ENCODE assay signal across 20 cellular contexts in the genomic region with DNA sequence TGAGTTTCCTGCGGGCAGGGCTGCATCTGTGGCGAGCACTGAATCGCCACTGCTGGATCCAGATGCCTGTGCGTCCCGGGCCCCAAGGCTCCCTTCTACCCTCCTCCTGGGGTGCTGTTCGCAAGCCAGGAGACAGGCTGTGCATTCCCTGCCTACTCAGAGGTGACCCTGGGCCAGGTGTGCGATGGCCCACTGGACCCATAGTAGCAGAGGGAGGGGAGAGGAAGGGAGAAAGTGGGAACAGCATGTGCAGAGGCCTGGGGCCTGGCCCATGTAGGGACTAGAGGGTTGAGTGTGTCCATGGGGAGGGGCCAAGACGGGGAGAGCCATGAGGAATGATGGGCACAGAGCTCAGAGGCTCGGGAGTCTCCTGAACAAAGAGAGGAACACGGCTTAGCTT. TPM values are rescaled to one million over a fixed set of nuclear protein-coding genes. Genes with fewer than 3 reads are reported as not detected.
DNase-seq lines count a peak whose midpoint lies in the region; ATAC-seq and TF ChIP-seq lines count a peak whose summit lies in the region.
"Had no signal": no experiment of that assay in that cellular context is flagged by ENCODE, and none has a peak within 500 bp of the region (broad histone marks: within the 10 kb centered on the region; RNA-seq: fewer than 3 reads in every experiment).

No MANE protein-coding gene starts in this region.

- H3K27ac ChIP-seq in C4-2B (peak overlapping the region; percentile 69), VCaP (peak overlapping the region; percentile 69), neural progenitor cell (peak overlapping the region; percentile 11)

- peaks cover 27% of the 10 kb centered on the region for H3K4me1 Mint-ChIP-seq in glutamatergic neuron (ENCODE audit: low read depth, unreplicated experiment)
- peaks cover 26% of the 10 kb centered on the region for H3K4me1 Mint-ChIP-seq in neural progenitor cell
- H3K4me1 Mint-ChIP-seq in natural killer cell: peaks cover 7 to 10% of the 10 kb centered on the region in 2 donors
- peaks cover 13% of the 10 kb centered on the region for H3K4me1 Mint-ChIP-seq in activated CD4-positive, alpha-beta memory T cell treated with anti-CD3 and anti-CD28 coated beads, Interleukin-2, amount 10 ng/mL, durations not matched to agents 7 days and 5 days

- CTCF ChIA-PET in activated CD4-positive, alpha-beta memory T cell treated with anti-CD3 and anti-CD28 coated beads, Interleukin-2, amount 10 ng/mL, durations not matched to agents 7 days and 5 days (lab: Charles Lee): interaction anchor here (0.6 to 0.7 kb wide), 2 partner anchors 30 to 426 kb away, joined by 3 to 5 read pairs; no protein-coding TSS in a partner anchor

- H3K27me3 ChIP-seq in neural progenitor cell: no peaks in the 10 kb centered on the region

- POLR2A ChIA-PET in activated CD4-positive, alpha-beta memory T cell treated with anti-CD3 and anti-CD28 coated beads, Interleukin-2, amount 10 ng/mL, durations not matched to agents 7 days and 5 days (lab: Charles Lee): no interaction called here

- no peak overlapping the region for H3K4me3 ChIP-seq in neural progenitor cell
- H3K4me3 ChIP-seq: prostate gland had no signal

- H3K4me2 ChIP-seq in neural progenitor cell: no peak overlapping the region

- peaks cover 75% of the 10 kb centered on the region for H3K79me2 ChIP-seq in neural progenitor cell (ENCODE audit: low read depth)

- no peak overlapping the region for H3K9ac ChIP-seq in neural progenitor cell

- peaks cover 50% of the 10 kb centered on the region for H4K20me1 ChIP-seq in neural progenitor cell (ENCODE audit: low read depth)

- peaks cover 13% of the 10 kb centered on the region for H3K9me3 Mint-ChIP-seq in glutamatergic neuron (ENCODE audit: unreplicated experiment)
- peaks cover 7% of the 10 kb centered on the region for H3K9me3 Mint-ChIP-seq in neural progenitor cell
- H3K9me3 Mint-ChIP-seq in natural killer cell: no peaks in the 10 kb centered on the region
- H3K9me3 Mint-ChIP-seq in activated CD4-positive, alpha-beta memory T cell treated with anti-CD3 and anti-CD28 coated beads, Interleukin-2, amount 10 ng/mL, durations not matched to agents 7 days and 5 days: peaks cover 5% of the 10 kb centered on the region
- H3K9me3 Mint-ChIP-seq: activated T-cell treated with anti-CD3 and anti-CD28 coated beads, Interleukin-2, amount 50 U/mL, for 24 hours; central memory CD8-positive, alpha-beta T cell; stimulated activated naive CD8-positive, alpha-beta T cell treated with anti-CD3 and anti-CD28 coated beads, Interleukin-15, Interleukin-2, amounts not matched to agents 100 ng/mL and 50 ng/mL, for 24 hours had no signal

- no peak for TF ChIP-seq CTCF in C4-2B (conservative IDR thresholded peaks at IDR 0.05)
- TF ChIP-seq CTCF in VCaP (conservative IDR thresholded peaks at IDR 0.05): no peak
- no peak for TF ChIP-seq CTCF in glutamatergic neuron (IDR thresholded peaks at IDR 0.05; ENCODE audit: partially characterized antibody, unreplicated experiment)
- no peak for TF ChIP-seq CTCF in neural progenitor cell (IDR thresholded peaks at IDR 0.05)
- TF ChIP-seq CTCF in natural killer cell (IDR thresholded peaks at IDR 0.05): no peak

- H3K9me3 ChIP-seq in neural progenitor cell (ENCODE audit: low read depth): no peaks in the 10 kb centered on the region
- H3K9me3 ChIP-seq: prostate gland had no signal

- no peak for ATAC-seq in natural killer cell
- no peak for ATAC-seq in HG02678 (IDR thresholded peaks at IDR 0.05; ENCODE audit: unreplicated experiment)

- no peaks in the 10 kb centered on the region for H3K36me3 ChIP-seq in neural progenitor cell
- H3K36me3 ChIP-seq: prostate gland had no signal

- H3F3A ChIP-seq in neural progenitor cell (ENCODE audit: low read depth): peaks cover 5% of the 10 kb centered on the region

- H3K4me3 Mint-ChIP-seq in glutamatergic neuron (ENCODE audit: unreplicated experiment) (no peak overlapping the region), neural progenitor cell (no peak overlapping the region), natural killer cell (no peak overlapping the region)
- H3K4me3 Mint-ChIP-seq in activated CD4-positive, alpha-beta memory T cell treated with anti-CD3 and anti-CD28 coated beads, Interleukin-2, amount 10 ng/mL, durations not matched to agents 7 days and 5 days: no peak overlapping the region
- H3K4me3 Mint-ChIP-seq: activated CD4-positive, alpha-beta T cell treated with anti-CD3 and anti-CD28 coated beads, Interleukin-2, amount 10 ng/mL, durations not matched to agents 7 days and 5 days; activated naive CD8-positive, alpha-beta T cell treated with anti-CD3 and anti-CD28 coated beads, Interleukin-2, amount 10 ng/mL, durations not matched to agents 7 days and 5 days; activated T-cell treated with anti-CD3 and anti-CD28 coated beads, Interleukin-2, amount 50 U/mL, for 24 hours; CD8-positive, alpha-beta memory T cell; central memory CD8-positive, alpha-beta T cell; stimulated activated naive CD8-positive, alpha-beta T cell treated with anti-CD3 and anti-CD28 coated beads, Interleukin-15, Interleukin-2, amounts not matched to agents 100 ng/mL and 50 ng/mL, for 24 hours had no signal

- H3K27ac Mint-ChIP-seq in glutamatergic neuron (ENCODE audit: unreplicated experiment) (peak overlapping the region; percentile 33), neural progenitor cell (no peak overlapping the region), natural killer cell (no peak overlapping the region)
- no peak overlapping the region for H3K27ac Mint-ChIP-seq in activated CD4-positive, alpha-beta memory T cell treated with anti-CD3 and anti-CD28 coated beads, Interleukin-2, amount 10 ng/mL, durations not matched to agents 7 days and 5 days
- H3K27ac Mint-ChIP-seq: activated CD4-positive, alpha-beta T cell treated with anti-CD3 and anti-CD28 coated beads, Interleukin-2, amount 10 ng/mL, durations not matched to agents 7 days and 5 days; activated naive CD8-positive, alpha-beta T cell treated with anti-CD3 and anti-CD28 coated beads, Interleukin-2, amount 10 ng/mL, durations not matched to agents 7 days and 5 days; activated T-cell treated with anti-CD3 and anti-CD28 coated beads, Interleukin-2, amount 50 U/mL, for 24 hours; CD8-positive, alpha-beta memory T cell; stimulated activated naive CD8-positive, alpha-beta T cell treated with anti-CD3 and anti-CD28 coated beads, Interleukin-15, Interleukin-2, amounts not matched to agents 100 ng/mL and 50 ng/mL, for 24 hours had no signal

- intact Hi-C loops in natural killer cell (cut with micrococcal nuclease): no loop called here

- no peak overlapping the region for H2AFZ ChIP-seq in neural progenitor cell (replicated peaks)

- no peak for DNase-seq in glutamatergic neuron
- no peak for DNase-seq in neural progenitor cell (ENCODE audit: low spot score)
- DNase-seq in OCI-M2 (lab: John Stamatoyannopoulos, UW; ENCODE audit: unreplicated experiment): no peak
- DNase-seq in natural killer cell: no peak
- DNase-seq in activated CD4-positive, alpha-beta memory T cell treated with anti-CD3 and anti-CD28 coated beads, Interleukin-2, amount 10 ng/mL, durations not matched to agents 7 days and 5 days: no peak
- DNase-seq: activated CD4-positive, alpha-beta T cell treated with anti-CD3 and anti-CD28 coated beads, Interleukin-2, amount 10 ng/mL, durations not matched to agents 7 days and 5 days; activated naive CD8-positive, alpha-beta T cell treated with anti-CD3 and anti-CD28 coated beads, Interleukin-2, amount 10 ng/mL, durations not matched to agents 7 days and 5 days; activated T-cell treated with anti-CD3 and anti-CD28 coated beads, Interleukin-2, amount 50 U/mL, for 24 hours; CD8-positive, alpha-beta memory T cell; GF-D8; islet precursor cell; Karpas-422; stimulated activated CD4-positive, alpha-beta T cell treated with anti-CD3 and anti-CD28 coated beads, Interleukin-15, amount 100 ng/mL, for 24 hours; T-helper 9 cell had no signal

- H3K36me3 Mint-ChIP-seq in glutamatergic neuron (ENCODE audit: unreplicated experiment) (no peaks in the 10 kb centered on the region), neural progenitor cell (peaks cover 6% of the 10 kb centered on the region), natural killer cell (no peaks in the 10 kb centered on the region)
- H3K36me3 Mint-ChIP-seq in activated CD4-positive, alpha-beta memory T cell treated with anti-CD3 and anti-CD28 coated beads, Interleukin-2, amount 10 ng/mL, durations not matched to agents 7 days and 5 days (ENCODE audit: low read depth): peaks cover 3% of the 10 kb centered on the region

- peaks cover 13% of the 10 kb centered on the region for H3K27me3 Mint-ChIP-seq in glutamatergic neuron (ENCODE audit: unreplicated experiment)
- peaks cover 2% of the 10 kb centered on the region for H3K27me3 Mint-ChIP-seq in neural progenitor cell (ENCODE audit: insufficient read depth, low read depth)
- no peaks in the 10 kb centered on the region for H3K27me3 Mint-ChIP-seq in natural killer cell (ENCODE audit: low read depth in 2 of 2)
- no peaks in the 10 kb centered on the region for H3K27me3 Mint-ChIP-seq in activated CD4-positive, alpha-beta memory T cell treated with anti-CD3 and anti-CD28 coated beads, Interleukin-2, amount 10 ng/mL, durations not matched to agents 7 days and 5 days
- H3K27me3 Mint-ChIP-seq: activated CD4-positive, alpha-beta T cell treated with anti-CD3 and anti-CD28 coated beads, Interleukin-2, amount 10 ng/mL, durations not matched to agents 7 days and 5 days; activated naive CD8-positive, alpha-beta T cell treated with anti-CD3 and anti-CD28 coated beads, Interleukin-2, amount 10 ng/mL, durations not matched to agents 7 days and 5 days; activated T-cell treated with anti-CD3 and anti-CD28 coated beads, Interleukin-2, amount 50 U/mL, for 24 hours; CD8-positive, alpha-beta memory T cell; central memory CD8-positive, alpha-beta T cell; stimulated activated naive CD8-positive, alpha-beta T cell treated with anti-CD3 and anti-CD28 coated beads, Interleukin-15, Interleukin-2, amounts not matched to agents 100 ng/mL and 50 ng/mL, for 24 hours had no signal

- no peaks in the 10 kb centered on the region for H3K4me1 ChIP-seq in neural progenitor cell

RNA-seq across cellular contexts. Expression of gene CARM1, which starts 27.3 kb away (rescaled TPM):
- total RNA-seq in glutamatergic neuron (ENCODE audit: unreplicated experiment) (133 TPM), neural progenitor cell (ENCODE audit: low replicate concordance) (34.4 and 97.5 TPM in 2 replicates), natural killer cell (10 to 100 TPM; 13.4 to 21.3 (median 19.8) TPM)
- total RNA-seq in activated CD4-positive, alpha-beta memory T cell treated with anti-CD3 and anti-CD28 coated beads, Interleukin-2, amount 10 ng/mL, durations not matched to agents 7 days and 5 days: 10 to 100 TPM; 39.3 to 40.2 TPM

RNA-seq across cellular contexts. Expression of gene YIPF2, which starts 29.8 kb away (rescaled TPM):
- total RNA-seq in glutamatergic neuron (ENCODE audit: unreplicated experiment) (47.2 TPM), neural progenitor cell (ENCODE audit: low replicate concordance) (11.9 and 36.8 TPM in 2 replicates), natural killer cell (10 to 100 TPM; 26.4 to 27.8 (median 27.2) TPM)
- 10 to 100 TPM; 23.8 to 26.0 TPM for total RNA-seq in activated CD4-positive, alpha-beta memory T cell treated with anti-CD3 and anti-CD28 coated beads, Interleukin-2, amount 10 ng/mL, durations not matched to agents 7 days and 5 days

RNA-seq across cellular contexts. Expression of gene TIMM29, which starts 30.0 kb away (rescaled TPM):
- total RNA-seq in glutamatergic neuron (ENCODE audit: unreplicated experiment) (31.8 TPM), neural progenitor cell (ENCODE audit: low replicate concordance) (24.4 and 34.9 TPM in 2 replicates), natural killer cell (10 to 100 TPM; 20.7 to 30.9 (median 24.1) TPM)
- 10 to 100 TPM; 24.3 to 25.7 TPM for total RNA-seq in activated CD4-positive, alpha-beta memory T cell treated with anti-CD3 and anti-CD28 coated beads, Interleukin-2, amount 10 ng/mL, durations not matched to agents 7 days and 5 days

RNA-seq across cellular contexts. Expression of gene C19orf38, which starts 50.4 kb away (rescaled TPM):
- total RNA-seq in glutamatergic neuron (ENCODE audit: unreplicated experiment) (0.44 TPM), neural progenitor cell (ENCODE audit: low replicate concordance) (0.62 TPM in 1 of 2 replicates, not detected in the other), natural killer cell (1 to 10 TPM; 2.9 to 9.9 (median 6.2) TPM)
- 1 to 10 TPM; 1.1 to 1.8 TPM for total RNA-seq in activated CD4-positive, alpha-beta memory T cell treated with anti-CD3 and anti-CD28 coated beads, Interleukin-2, amount 10 ng/mL, durations not matched to agents 7 days and 5 days

Comparison
In these comparisons a context has a peak if more than half of its experiments do, and no peak if none do; other contexts are left out.
1. H3K27ac ChIP-seq: peak in every context shown above with its lines; median percentile 69 in C4-2B; 69 in VCaP; 11 in neural progenitor cell.